9 cellular contexts compared by ENCODE assay signal in genomic region chr9:14248149-14248548, GRCh38.
"Had no signal": no experiment of that assay in that cellular context is flagged by ENCODE, and none has a peak within 500 bp of the region (broad histone marks: within the 10 kb centered on the region; RNA-seq: fewer than 3 reads in every experiment).

No MANE protein-coding gene starts in this region.

- H3K36me3 Mint-ChIP-seq: IgD-negative memory B cell had no signal

- ATAC-seq: GM23338 had no signal

- H2AFZ ChIP-seq: GM23338 had no signal

- H3K27ac Mint-ChIP-seq: GM23338, HFFc6, IgD-negative memory B cell had no signal

- H3K4me2 ChIP-seq: GM23338 had no signal

- DNase-seq: H9, HCEC 1CT, HFFc6, KBM-7 had no signal

- H3K9me3 Mint-ChIP-seq: GM23338, H9, HFFc6, IgD-negative memory B cell had no signal

- H3K4me3 ChIP-seq: GM23338 had no signal

- H3K4me1 Mint-ChIP-seq: IgD-negative memory B cell had no signal

- H3K4me3 Mint-ChIP-seq: GM23338, H9, HFFc6, IgD-negative memory B cell had no signal

- FAIRE-seq: H1, H54, HTR-8/SVneo had no signal
